In genomic region chr2:97590515-97591394, GRCh38 we compare ENCODE assay signal across 8 cellular contexts. TPM values are rescaled to one million over a fixed set of nuclear protein-coding genes. Genes with fewer than 3 reads are reported as not detected.
A peak's percentile ranks its signal among the peaks of the same experiment; 100 is the strongest.
DNase-seq lines count a peak whose midpoint lies in the region; ATAC-seq, FAIRE-seq and TF ChIP-seq lines count a peak whose summit lies in the region.
"Not testable (repeated sequence)": the region's sequence is repeated elsewhere in the genome, so short reads cannot be mapped to it uniquely, and the experiment has no call there.

No MANE protein-coding gene starts in this region.

- H3K4me1 Mint-ChIP-seq in Caco-2 (ENCODE audit: low read depth, unreplicated experiment), result not testable (repeated sequence)

- not testable (repeated sequence) for H3K36me3 Mint-ChIP-seq in Caco-2 (ENCODE audit: insufficient read depth, unreplicated experiment)

- not testable (repeated sequence) for H3K9me3 Mint-ChIP-seq in Caco-2 (ENCODE audit: unreplicated experiment)

- POLR2A ChIA-PET in Caco-2 (lab: Charles Lee), result interaction anchor here (0.6 kb wide), 1 partner anchor 1382 kb away, joined by 3 read pairs; no protein-coding TSS in a partner anchor

- CTCF ChIA-PET in Caco-2 (lab: Charles Lee), result interaction anchor here (0.6 to 2.9 kb wide), 7 partner anchors 33 to 109 kb away, joined by 3 to 42 read pairs (median 14); partner anchors contain the start of genes ACTR1B and COX5B

- DNase-seq in Caco-2 (peak; percentile 85 to 87), HTR-8/SVneo (ENCODE audit: insufficient read length, low spot score) (peak; percentile 46), brain microvascular endothelial cell (peak; percentile 82), left cardiac atrium (peak; percentile 74)
- DNase-seq in activated CD4-positive, CD25-positive, alpha-beta regulatory T cell treated with anti-CD3 and anti-CD28 coated beads, Interleukin-2, amount 50 U/mL, for 72 hours, result peak; percentile 66
- peak; percentile 40 to 52 for DNase-seq in stimulated activated CD8-positive, alpha-beta memory T cell treated with anti-CD3 and anti-CD28 coated beads, Interleukin-7, amount 100 ng/mL, for 1 hour (ENCODE audit: low read depth in 2 of 2)

- peak overlapping the region; percentile 85 for H3K4me3 Mint-ChIP-seq in Caco-2 (ENCODE audit: unreplicated experiment)

- intact Hi-C loops in Caco-2 (cut with micrococcal nuclease; ENCODE audit: unreplicated experiment), result loop anchor here (1.0 to 5.0 kb wide), 3 partner anchors 57 to 158 kb away; partner anchors contain the start of genes ACTR1B and COX5B
- intact Hi-C loops in left cardiac atrium (cut with DNase I), result loop anchor here (2.0 to 10.0 kb wide), 2 partner anchors 104 to 106 kb away; no protein-coding TSS in a partner anchor

- H3K4me3 ChIP-seq in Caco-2 (ENCODE audit: low read depth, low read length), result peak overlapping the region; percentile 56
- H3K4me3 ChIP-seq in brain microvascular endothelial cell (ENCODE audit: low read depth, low read length), result peak overlapping the region; percentile 64
- peak overlapping the region; percentile 72 to 86 for H3K4me3 ChIP-seq in neutrophil (ENCODE audit: low read depth in 1 of 2, low read length in 1 of 2)

- H3K9me3 ChIP-seq in Caco-2, neutrophil: not testable (repeated sequence)

- H3K27me3 ChIP-seq in Caco-2 (replicated peaks; ENCODE audit: control insufficient read depth, insufficient read depth, low read length); brain microvascular endothelial cell (replicated peaks); neutrophil: not testable (repeated sequence)

- not testable (repeated sequence) for H3K4me1 ChIP-seq in Caco-2; neutrophil (ENCODE audit: control insufficient read depth in 1 of 2, insufficient read depth in 1 of 2, low read depth in 1 of 2, low read length in 1 of 2)

- H3K36me3 ChIP-seq in Caco-2 (ENCODE audit: control insufficient read depth, insufficient read depth, low read length); brain microvascular endothelial cell (replicated peaks); neutrophil: not testable (repeated sequence)

- FAIRE-seq in HTR-8/SVneo (lab: Jason Lieb, UNC), result not testable (repeated sequence)

- ATAC-seq in GM21576 (IDR thresholded peaks at IDR 0.05; ENCODE audit: unreplicated experiment), result peak; percentile 51
- peak; percentile 88 to 89 for ATAC-seq in left cardiac atrium

- H3K27ac Mint-ChIP-seq in Caco-2 (ENCODE audit: unreplicated experiment), result peak overlapping the region; percentile 53

- in situ Hi-C loops in brain microvascular endothelial cell (cut with HindIII; ENCODE audit: low pct_ligation_motif_present, low sequenced_read_pairs), result not testable (repeated sequence)

- H3K27ac ChIP-seq in brain microvascular endothelial cell (peak overlapping the region; percentile 89), neutrophil (peak overlapping the region; percentile 75)

- BruUV-seq in Caco-2 (replicated peaks; lab: Mats Ljungman, UMichigan), result not testable (repeated sequence)

- not testable (repeated sequence) for H3K27me3 Mint-ChIP-seq in Caco-2 (ENCODE audit: insufficient read depth, unreplicated experiment)

- TF ChIP-seq CTCF in Caco-2 (IDR thresholded peaks at IDR 0.05; ENCODE audit: insufficient read depth in 1 of 2, low read depth in 1 of 2, low read length in 1 of 2, severe bottlenecking in 1 of 2, unreplicated experiment in 1 of 2), result peak; percentile 91 to 99
- peak; percentile 87 for TF ChIP-seq CTCF in brain microvascular endothelial cell (IDR thresholded peaks at IDR 0.05; ENCODE audit: low read depth, low read length, missing control alignments)
- TF ChIP-seq CTCF in neutrophil (IDR thresholded peaks at IDR 0.05), result peak; percentile 98

RNA-seq across cellular contexts. Expression of gene ANKRD36B, which starts 1.1 kb away (rescaled TPM):
- total RNA-seq in Caco-2 (2022), result 25.0 and 26.7 TPM in 2 replicates
- total RNA-seq in left cardiac atrium, result 1 to 10 TPM; 5.5 to 8.0 TPM

RNA-seq across cellular contexts. Expression of gene COX5B, which starts 55.1 kb away (rescaled TPM):
- total RNA-seq in Caco-2 (2022), result 313 TPM in 2 replicates
- 100 to 1,000 TPM; 939 to 947 TPM for total RNA-seq in left cardiac atrium

Comparison
In these comparisons a context has a peak if more than half of its experiments do, and no peak if none do; other contexts are left out.
1. Peak in every context shown above with its lines: DNase-seq, ATAC-seq, H3K4me3 ChIP-seq and H3K27ac ChIP-seq.